In genomic region chr3:11583638-11584046, GRCh38 we compare ENCODE assay signal across 9 cellular contexts.
A peak's percentile ranks its signal among the peaks of the same experiment; 100 is the strongest.
DNase-seq lines count a peak whose midpoint lies in the region; ATAC-seq and TF ChIP-seq lines count a peak whose summit lies in the region.
"Had no signal": no experiment of that assay in that cellular context is flagged by ENCODE, and none has a peak within 500 bp of the region (broad histone marks: within the 10 kb centered on the region; RNA-seq: fewer than 3 reads in every experiment).

No MANE protein-coding gene starts in this region.

- H3K27me3 ChIP-seq in H9 (ENCODE audit: insufficient read depth, low read length) (no peaks in the 10 kb centered on the region), iPS-18a (ENCODE audit: control insufficient read depth, insufficient read depth, low read length) (no peaks in the 10 kb centered on the region), skeletal muscle tissue (ENCODE audit: control insufficient read depth in 3 of 3, insufficient read depth in 3 of 3, low read length in 3 of 3) (no peaks in the 10 kb centered on the region), spleen (replicated peaks in 1 of 7) (no peaks in the 10 kb centered on the region), PC-3 (ENCODE audit: low read length) (no peaks in the 10 kb centered on the region)

- DNase-seq in H9 (no peak), spleen (no peak), PC-3 (no peak)
- no peak for DNase-seq in stimulated activated CD4-positive, alpha-beta T cell treated with anti-CD3 and anti-CD28 coated beads, Interleukin-1b, Interleukin-23, amount 100 ng/mL, for 48 hours
- DNase-seq in stimulated activated CD4-positive, alpha-beta T cell treated with anti-CD3 and anti-CD28 coated beads, Interleukin-12 subunit alpha, Interleukin-12 subunit beta, amount 100 ng/mL, for 4 hours, result no peak

- H3F3A ChIP-seq in PC-3 (ENCODE audit: low read length, unreplicated experiment), result no peaks in the 10 kb centered on the region

- H4K5ac ChIP-seq in H9 (ENCODE audit: insufficient read length, low read depth, low read length), result no peak overlapping the region

- H2BK12ac ChIP-seq in H9 (ENCODE audit: insufficient read length, low read depth, low read length), result no peak overlapping the region

- no peak overlapping the region for H3K56ac ChIP-seq in H9 (ENCODE audit: insufficient read length, low read depth, low read length)

- H3K9ac ChIP-seq in H9 (ENCODE audit: extremely low read depth, insufficient read length, low read length) (no peak overlapping the region), iPS-18a (ENCODE audit: low read length) (peak overlapping the region; percentile 65), skeletal muscle tissue (ENCODE audit: low read depth in 1 of 3, low read length in 3 of 3) (no peak overlapping the region), PC-3 (ENCODE audit: low read length) (no peak overlapping the region)
- H3K9ac ChIP-seq: KMS-11 had no signal

- H3K36me3 ChIP-seq in iPS-18a (ENCODE audit: control insufficient read depth, low read depth, low read length), result no peaks in the 10 kb centered on the region
- H3K36me3 ChIP-seq in skeletal muscle tissue (ENCODE audit: control insufficient read depth in 3 of 3, insufficient read depth in 3 of 3, low read length in 3 of 3), result no peaks in the 10 kb centered on the region
- H3K36me3 ChIP-seq in spleen, result peaks cover 0 to 17% (median 0%) of the 10 kb centered on the region in 6 donors
- peaks cover 5% of the 10 kb centered on the region; the same call in 1 of the 2 replicates for H3K36me3 ChIP-seq in PC-3 (ENCODE audit: low read depth, low read length)

- POLR2A ChIA-PET in PC-3 (lab: Charles Lee; ENCODE audit: unreplicated experiment), result no interaction called here

- H3K4me1 ChIP-seq in H9 (ENCODE audit: insufficient read depth, low read length) (peaks cover 13% of the 10 kb centered on the region), iPS-18a (ENCODE audit: control insufficient read depth, low read depth, low read length) (peaks cover 27% of the 10 kb centered on the region), skeletal muscle tissue (ENCODE audit: control insufficient read depth in 3 of 3, insufficient read depth in 3 of 3, low read length in 3 of 3) (peaks cover 41 to 52% (median 49%) of the 10 kb centered on the region in 3 donors), spleen (peaks cover 15 to 84% (median 44%) of the 10 kb centered on the region in 6 donors), PC-3 (ENCODE audit: insufficient read depth, low read length) (no peaks in the 10 kb centered on the region)

- H3K9me3 ChIP-seq in H9 (ENCODE audit: control insufficient read depth, low read depth, low read length) (no peaks in the 10 kb centered on the region), iPS-18a (ENCODE audit: control insufficient read depth, low read depth, low read length) (no peaks in the 10 kb centered on the region), skeletal muscle tissue (ENCODE audit: control insufficient read depth in 3 of 3, low read length in 3 of 3) (no peaks in the 10 kb centered on the region), spleen (no peaks in the 10 kb centered on the region), PC-3 (ENCODE audit: low read length) (no peaks in the 10 kb centered on the region)

- no peak overlapping the region for H3K4me3 Mint-ChIP-seq in H9
- peak overlapping the region; percentile 84 to 88 (median 87) for H3K4me3 Mint-ChIP-seq in brain

- BruUV-seq in PC-3 (replicated peaks; lab: Mats Ljungman, UMichigan), result no TSS peak

- peaks cover 11% of the 10 kb centered on the region for H3K79me1 ChIP-seq in H9 (ENCODE audit: insufficient read depth, low read depth, low read length, poor library complexity, severe bottlenecking)

- H3K23me2 ChIP-seq in H9 (ENCODE audit: insufficient read length, low read depth, low read length, poor library complexity, severe bottlenecking), result peaks cover 7% of the 10 kb centered on the region

- no peak overlapping the region for H3K23ac ChIP-seq in H9 (ENCODE audit: insufficient read length, low read depth, low read length)

- no peak overlapping the region for H3K27ac ChIP-seq in H9 (ENCODE audit: insufficient read length, low read depth, low read length)
- H3K27ac ChIP-seq in iPS-18a (ENCODE audit: low read length), result no peak overlapping the region
- H3K27ac ChIP-seq in skeletal muscle tissue (ENCODE audit: low read depth, low read length), result peak overlapping the region; percentile 37
- H3K27ac ChIP-seq in spleen, result peak overlapping the region in 2 of 8 donors; percentile 32 to 67
- H3K27ac ChIP-seq in PC-3 (ENCODE audit: low read length), result no peak overlapping the region
- H3K27ac ChIP-seq: KMS-11 had no signal

- H3T11ph ChIP-seq in H9 (ENCODE audit: low read length), result no peak overlapping the region

- H2BK5ac ChIP-seq in H9 (ENCODE audit: insufficient read length, low read length), result no peak overlapping the region

- H2AFZ ChIP-seq in H9 (ENCODE audit: low read length), result no peak overlapping the region
- no peak overlapping the region for H2AFZ ChIP-seq in PC-3 (ENCODE audit: low read length)

- H3K27me3 Mint-ChIP-seq in H9 (ENCODE audit: low read depth) (no peaks in the 10 kb centered on the region), brain (no peaks in the 10 kb centered on the region)

- H3K27ac Mint-ChIP-seq in H9 (peak overlapping the region in 2 of 3 experiments; percentile 7 to 84; a peak in 3 of 7 replicates), brain (peak overlapping the region; percentile 96 to 99 (median 98))

- no peak for ATAC-seq in PC-3

- no peak overlapping the region for H2BK120ac ChIP-seq in H9 (ENCODE audit: low read depth, low read length, poor library complexity, severe bottlenecking)

- H3K79me2 ChIP-seq in H9 (ENCODE audit: insufficient read depth, low read length), result peaks cover 29% of the 10 kb centered on the region; the same call in 1 of the 2 replicates
- H3K79me2 ChIP-seq in PC-3 (ENCODE audit: low read length), result peaks cover 98% of the 10 kb centered on the region

- H4K91ac ChIP-seq in H9 (ENCODE audit: insufficient read length, low read depth, low read length), result no peak overlapping the region

- WGBS in H9 (ENCODE audit: extremely low coverage, insufficient read length, low lambda C conversion rate), result no CpG with 5 or more reads among the region's 10 CpGs
- WGBS in spleen, 5 donors, result 75 to 88% (median 80%) methylated on average over 10 of the region's 10 CpGs

- no peak overlapping the region for H3K4me3 ChIP-seq in iPS-18a (ENCODE audit: low read length)
- peak overlapping the region in 2 of 3 donors; percentile 7 to 42 for H3K4me3 ChIP-seq in skeletal muscle tissue (ENCODE audit: low read length in 3 of 3)
- H3K4me3 ChIP-seq in spleen, result no peak overlapping the region
- no peak overlapping the region for H3K4me3 ChIP-seq in PC-3 (ENCODE audit: low read length)

- no peak for TF ChIP-seq POLR2A in spleen (IDR thresholded peaks at IDR 0.05)

- TF ChIP-seq CTCF in H9 (conservative IDR thresholded peaks at IDR 0.05) (no peak), brain (conservative IDR thresholded peaks at IDR 0.05) (no peak), spleen (IDR thresholded peaks at IDR 0.05 in 8 of 11, conservative IDR thresholded peaks at IDR 0.05 in 3 of 11) (no peak), PC-3 (conservative IDR thresholded peaks at IDR 0.05; ENCODE audit: low read depth, low read length) (no peak)

- H3K9me3 Mint-ChIP-seq in H9 (no peaks in the 10 kb centered on the region), brain (peaks cover 0 to 1% (median 0%) of the 10 kb centered on the region in 5 experiments)

- no peak overlapping the region for H2AK5ac ChIP-seq in H9 (ENCODE audit: insufficient read length, low read length)

- H3K36me3 Mint-ChIP-seq in H9 (ENCODE audit: insufficient read depth in 1 of 3, low read depth in 3 of 3), result peaks cover 7 to 9% (median 8%) of the 10 kb centered on the region in 3 experiments
- peaks cover 57% of the 10 kb centered on the region for H3K36me3 Mint-ChIP-seq in brain

- H3K18ac ChIP-seq in H9 (ENCODE audit: insufficient read length, low read depth, low read length), result no peak overlapping the region

- H3K4me2 ChIP-seq in H9 (ENCODE audit: insufficient read depth, insufficient read length, low read length) (no peak overlapping the region), PC-3 (ENCODE audit: low read length) (no peak overlapping the region)
- H3K4me2 ChIP-seq: KMS-11 had no signal

- H2BK15ac ChIP-seq in H9 (ENCODE audit: low read depth, low read length), result no peak overlapping the region

- H3K4ac ChIP-seq in H9 (ENCODE audit: low read depth, low read length), result no peak overlapping the region

- H3K4me1 Mint-ChIP-seq in H9 (peaks cover 50 to 52% of the 10 kb centered on the region in 2 experiments), brain (peaks cover 99% of the 10 kb centered on the region)

- CTCF ChIA-PET in PC-3 (lab: Charles Lee), result no interaction called here

- H3K9me2 ChIP-seq in PC-3 (replicated peaks; ENCODE audit: low read length), result no peaks in the 10 kb centered on the region

- H4K20me1 ChIP-seq in H9 (ENCODE audit: control insufficient read depth, insufficient read depth, insufficient read length) (no peaks in the 10 kb centered on the region), PC-3 (ENCODE audit: low read length) (peaks cover 26% of the 10 kb centered on the region; the same call in 1 of the 2 replicates)

- no peak overlapping the region for H2BK20ac ChIP-seq in H9 (ENCODE audit: low read depth, low read length, poor library complexity, severe bottlenecking)

- intact Hi-C loops in spleen (cut with DNase I; ENCODE audit: low total_unique reads) (loop anchor here (10.0 kb wide), 1 partner anchor 51 kb away; no protein-coding TSS in a partner anchor), PC-3 (cut with micrococcal nuclease) (no loop called here)

- H4K8ac ChIP-seq in H9 (replicated peaks; ENCODE audit: insufficient read length, low read depth, low read length), result no peak overlapping the region

- no peak overlapping the region for H3K14ac ChIP-seq in H9 (ENCODE audit: insufficient read depth, low read length)

Comparison
In these comparisons a context has a peak if more than half of its experiments do, and no peak if none do; other contexts are left out.
1. H3K4me3 Mint-ChIP-seq: peak in brain (5 of 5); none in H9 (0 of 2).
2. H3K4me3 ChIP-seq: peak in skeletal muscle tissue (2 of 3); none in iPS-18a (single experiment), spleen (0 of 8) and PC-3 (single experiment).